Comparison of ENCODE assay signal across 25 cellular contexts in genomic region chr15:49813615-49814014, GRCh38.
A peak's percentile ranks its signal among the peaks of the same experiment; 100 is the strongest.
DNase-seq lines count a peak whose midpoint lies in the region; ATAC-seq and TF ChIP-seq lines count a peak whose summit lies in the region.
"Had no signal": no experiment of that assay in that cellular context is flagged by ENCODE, and none has a peak within 500 bp of the region (broad histone marks: within the 10 kb centered on the region; RNA-seq: fewer than 3 reads in every experiment).

No MANE protein-coding gene starts in this region.

- H3K9me3 ChIP-seq in lower lobe of right lung, result no peaks in the 10 kb centered on the region
- H3K9me3 ChIP-seq: A549, HAP-1, SK-N-SH had no signal

- H3K36me3 ChIP-seq in lower lobe of right lung, result no peaks in the 10 kb centered on the region
- H3K36me3 ChIP-seq: HAP-1 had no signal

- ATAC-seq in lower lobe of right lung (peak; percentile 50 to 63), GM21825 (IDR thresholded peaks at IDR 0.05; ENCODE audit: unreplicated experiment) (no peak)
- ATAC-seq: A549 had no signal

- intact Hi-C loops in lower lobe of right lung (cut with DNase I), result no loop called here

- H3K27ac ChIP-seq in lower lobe of right lung, result no peak overlapping the region
- H3K27ac ChIP-seq: A549, PC-9, RWPE1 had no signal

- no peak for TF ChIP-seq CTCF in lower lobe of right lung (IDR thresholded peaks at IDR 0.05)

- H3K4me1 ChIP-seq in lower lobe of right lung, result no peaks in the 10 kb centered on the region
- H3K4me1 ChIP-seq: HAP-1 had no signal

- no peak overlapping the region for H3K4me3 ChIP-seq in lower lobe of right lung
- no peak overlapping the region for H3K4me3 ChIP-seq in skeletal muscle cell (ENCODE audit: low read depth, low read length)
- H3K4me3 ChIP-seq: A549, HAP-1, PC-9 had no signal

- H3K27me3 ChIP-seq in lower lobe of right lung (ENCODE audit: low read depth), result no peaks in the 10 kb centered on the region

- DNase-seq in LHCN-M2 (ENCODE audit: low read depth) (peak; percentile 61), foreskin melanocyte (peak; percentile 40), lower lobe of right lung (no peak), skeletal muscle cell (ENCODE audit: low read depth) (peak; percentile 41), cerebellum (ENCODE audit: low spot score) (no peak), KG1 (lab: John Stamatoyannopoulos, UW) (no peak)
- DNase-seq: C1 segment of cervical spinal cord; CD4-positive, alpha-beta memory T cell; COR-L47; DMS53; GOT3; HFFc6; NCI-H1092; NCI-H1417 treated with DMSO at 0.1 percent for 48 hours; NCI-H1694 treated with DMSO at 0.1 percent for 48 hours; NCI-H2081; NCI-H2227 treated with DMSO at 0.1 percent for 48 hours; NCI-H526 treated with DMSO at 0.1 percent for 48 hours; PC-9; SIG-M5; SK-N-SH had no signal

Comparison
In these comparisons a context has a peak if more than half of its experiments do, and no peak if none do; other contexts are left out.
1. DNase-seq: peak in LHCN-M2 (single experiment), foreskin melanocyte (single experiment) and skeletal muscle cell (single experiment); none in lower lobe of right lung (single experiment), cerebellum (single experiment) and KG1 (single experiment).